In genomic region chr11:99791354-99791753, GRCh38 we compare ENCODE assay signal across 3 cellular contexts.
TF ChIP-seq lines count a peak whose summit lies in the region.

No MANE protein-coding gene starts in this region.

TF ChIP-seq in HepG2, 621 proteins besides CTCF, POLR2A, EP300 and RAD21 (continues in another document):
- TF ChIP-seq USF2 (IDR thresholded peaks at IDR 0.05; ENCODE audit: low read depth, low read length), result peak; percentile 19; the same call in 1 of the 2 replicates
- TF ChIP-seq USF2 (CRISPR knock-in tag; IDR thresholded peaks at IDR 0.05; ENCODE audit: borderline replicate concordance), result no peak
- TF ChIP-seq AGO1 (IDR thresholded peaks at IDR 0.05; ENCODE audit: low read depth, low read length, poor library complexity, severe bottlenecking), result no peak
- peak; percentile 68; the same call in 1 of the 2 replicates for TF ChIP-seq RAD51 (IDR thresholded peaks at IDR 0.05; ENCODE audit: borderline replicate concordance)
- no peak for TF ChIP-seq PRPF4 (IDR thresholded peaks at IDR 0.05; ENCODE audit: low read depth, low read length, poor library complexity, severe bottlenecking)
- no peak for TF ChIP-seq FOXM1 (CRISPR knock-in tag; IDR thresholded peaks at IDR 0.05)
- no peak for TF ChIP-seq PAWR (CRISPR knock-in tag; IDR thresholded peaks at IDR 0.05; ENCODE audit: borderline replicate concordance)
- TF ChIP-seq MNT (IDR thresholded peaks at IDR 0.05), result peak; percentile 44
- no peak for TF ChIP-seq MAZ (IDR thresholded peaks at IDR 0.05; ENCODE audit: borderline replicate concordance, low read depth, low read length)
- no peak for TF ChIP-seq MAZ (CRISPR knock-in tag; IDR thresholded peaks at IDR 0.05; ENCODE audit: low read depth)
- no peak for TF ChIP-seq ZFP37 (CRISPR knock-in tag; IDR thresholded peaks at IDR 0.05; ENCODE audit: borderline replicate concordance)
- TF ChIP-seq ZNF275 (CRISPR knock-in tag; IDR thresholded peaks at IDR 0.05; ENCODE audit: borderline replicate concordance), result no peak
- TF ChIP-seq ZNF253 (CRISPR knock-in tag; IDR thresholded peaks at IDR 0.05; ENCODE audit: borderline replicate concordance), result no peak

TF ChIP-seq in GM23338, 12 proteins besides CTCF, POLR2A, EP300 and RAD21 (continues in another document):
- TF ChIP-seq POLR2AphosphoS5 (IDR thresholded peaks at IDR 0.05; ENCODE audit: low read depth), result no peak
- no peak for TF ChIP-seq EZH2 (IDR thresholded peaks at IDR 0.05; ENCODE audit: low read depth, unreplicated experiment)
- TF ChIP-seq CREB1 (CRISPR knock-in tag; IDR thresholded peaks at IDR 0.05; ENCODE audit: low read depth), result no peak
- TF ChIP-seq STAT1 (IDR thresholded peaks at IDR 0.05; ENCODE audit: unreplicated experiment), result no peak
- TF ChIP-seq JUNB (IDR thresholded peaks at IDR 0.05; ENCODE audit: unreplicated experiment), result no peak
- TF ChIP-seq ZNF114 (CRISPR knock-in tag; IDR thresholded peaks at IDR 0.05), result no peak
- TF ChIP-seq ZNF331 (CRISPR knock-in tag; IDR thresholded peaks at IDR 0.05; ENCODE audit: low read depth), result no peak
- no peak for TF ChIP-seq REST (IDR thresholded peaks at IDR 0.05; ENCODE audit: unreplicated experiment)
- TF ChIP-seq EZH2phosphoT487 (IDR thresholded peaks at IDR 0.05; ENCODE audit: unreplicated experiment), result no peak
- TF ChIP-seq ETS1 (IDR thresholded peaks at IDR 0.05), result no peak

TF ChIP-seq in K562, 482 proteins besides CTCF, POLR2A, EP300 and RAD21:
- TF ChIP-seq ZBED1 (IDR thresholded peaks at IDR 0.05) (no peak), CBX5 (IDR thresholded peaks at IDR 0.05; ENCODE audit: borderline replicate concordance, low read depth) (no peak), PPARD (CRISPR knock-in tag; IDR thresholded peaks at IDR 0.05) (no peak), TFE3 (CRISPR knock-in tag; IDR thresholded peaks at IDR 0.05) (peak; percentile 79), ETS2 (tag; IDR thresholded peaks at IDR 0.05; ENCODE audit: borderline replicate concordance, poor library complexity, severe bottlenecking) (no peak), CXXC5 (CRISPR knock-in tag; IDR thresholded peaks at IDR 0.05) (no peak), ZNF347 (CRISPR knock-in tag; IDR thresholded peaks at IDR 0.05; ENCODE audit: low read depth) (no peak)
